ENCODE assay signal across 14 cellular contexts in the genomic region with DNA sequence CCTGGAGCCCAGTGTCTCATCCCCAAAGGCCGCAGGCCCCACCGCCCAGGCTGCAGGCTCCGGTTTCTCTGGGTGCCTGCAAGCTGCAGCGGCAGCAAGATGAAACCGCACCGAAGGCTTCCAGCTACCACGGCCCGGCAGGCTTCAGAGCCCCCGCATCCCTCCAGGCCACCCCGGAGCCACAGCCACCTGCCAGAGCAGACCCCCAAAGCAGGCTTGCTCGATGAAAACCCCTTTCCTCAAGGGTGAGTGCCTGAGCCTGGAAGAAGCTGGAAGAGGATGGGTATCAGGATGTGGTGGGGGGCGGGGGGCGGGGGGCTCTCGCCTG. TPM values are rescaled to one million over a fixed set of nuclear protein-coding genes. Genes with fewer than 3 reads are reported as not detected.
DNase-seq lines count a peak whose midpoint lies in the region; ATAC-seq and TF ChIP-seq lines count a peak whose summit lies in the region.
"Had no signal": no experiment of that assay in that cellular context is flagged by ENCODE, and none has a peak within 500 bp of the region (broad histone marks: within the 10 kb centered on the region; RNA-seq: fewer than 3 reads in every experiment).

No MANE protein-coding gene starts in this region.

- WGBS in adrenal gland, 4 donors, result 79 to 86% (median 84%) methylated on average over 3 to 14 of the region's 14 CpGs

- BruUV-seq in A673 (replicated peaks; lab: Mats Ljungman, UMichigan), result no TSS peak

- H3K4me3 ChIP-seq in A673 (ENCODE audit: low read depth, low read length, poor library complexity, severe bottlenecking) (no peak overlapping the region), adrenal gland (no peak overlapping the region)

- H3K4me1 ChIP-seq in A673 (ENCODE audit: insufficient read depth, low read length, poor library complexity, severe bottlenecking), result peaks cover 40% of the 10 kb centered on the region
- H3K4me1 ChIP-seq in adrenal gland (replicated peaks in 1 of 2), result no peaks in the 10 kb centered on the region

- H3K27ac ChIP-seq in A673 (ENCODE audit: low read depth, low read length, poor library complexity, severe bottlenecking) (peak overlapping the region; percentile 47), adrenal gland (no peak overlapping the region)

- H3K36me3 ChIP-seq in A673 (ENCODE audit: insufficient read depth, low read length, poor library complexity, severe bottlenecking) (no peaks in the 10 kb centered on the region), adrenal gland (replicated peaks in 1 of 2) (no peaks in the 10 kb centered on the region)

- H3K27me3 ChIP-seq in A673 (replicated peaks; ENCODE audit: insufficient read depth, low read depth, low read length, poor library complexity), result no peaks in the 10 kb centered on the region
- H3K27me3 ChIP-seq in adrenal gland, result no peaks in the 10 kb centered on the region

- POLR2A ChIA-PET in A673 (lab: Charles Lee; ENCODE audit: low non-redundant PET), result no interaction called here

- DNase-seq in A673 (ENCODE audit: low spot score) (no peak), D341Med (ENCODE audit: low spot score) (peak; percentile 39), adrenal gland (peak in 4 of 7 donors; percentile 3 to 13 (median 8)), mesenteric fat pad (ENCODE audit: low spot score) (peak; percentile 72), MV-4-11 (lab: John Stamatoyannopoulos, UW) (no peak)
- DNase-seq: activated CD4-positive, alpha-beta T cell treated with anti-CD3 and anti-CD28 coated beads, Interleukin-2, amount 50 U/mL, for 1 hour; activated gamma-delta T cell treated with Interleukin-2 at 50 U/mL for 16 hours; effector memory CD8-positive, alpha-beta T cell; NCI-H82; occipital lobe; RPMI8226 had no signal

- TF ChIP-seq POLR2A in adrenal gland (IDR thresholded peaks at IDR 0.05), result no peak

- H3K9me3 ChIP-seq in A673 (ENCODE audit: low read depth, low read length, poor library complexity, severe bottlenecking), result no peaks in the 10 kb centered on the region
- no peaks in the 10 kb centered on the region for H3K9me3 ChIP-seq in adrenal gland (replicated peaks in 1 of 3)

- no peak for ATAC-seq in HG03469 (IDR thresholded peaks at IDR 0.05; ENCODE audit: unreplicated experiment)
- ATAC-seq in GM21390 (IDR thresholded peaks at IDR 0.05; ENCODE audit: unreplicated experiment), result no peak
- no peak for ATAC-seq in GM18870 (IDR thresholded peaks at IDR 0.05; ENCODE audit: unreplicated experiment)
- ATAC-seq: effector memory CD8-positive, alpha-beta T cell had no signal

- CTCF ChIA-PET in A673 (lab: Charles Lee), result no interaction called here

- intact Hi-C loops in A673 (cut with micrococcal nuclease; ENCODE audit: unreplicated experiment) (no loop called here), adrenal gland (cut with DNase I) (no loop called here)

- TF ChIP-seq CTCF in A673 (conservative IDR thresholded peaks at IDR 0.05; ENCODE audit: low read depth, low read length) (no peak), adrenal gland (IDR thresholded peaks at IDR 0.05) (no peak)

RNA-seq across cellular contexts. Expression of gene GNB1L, which starts 24.5 kb away (rescaled TPM):
- total RNA-seq in A673 (2021), result 17.8 and 17.9 TPM in 2 replicates
- 1 to 10 TPM in 7 of 8 donors, under 1 TPM in 1; 0.26 to 6.6 (median 3.7) TPM for total RNA-seq in adrenal gland
- 1 to 10 TPM in 2 of 3 donors, not detected in 1; 4.3 to 6.2 TPM for polyA plus RNA-seq in adrenal gland
- 4.2 TPM for total RNA-seq in mesenteric fat pad

RNA-seq across cellular contexts. Expression of gene RTL10, which starts 24.5 kb away (rescaled TPM):
- 22.7 and 25.6 TPM in 2 replicates for total RNA-seq in A673 (2021)
- total RNA-seq in adrenal gland, result 10 to 100 TPM in 6 of 8 donors, 1 to 10 TPM in 2; 5.5 to 17.3 (median 11.7) TPM
- polyA plus RNA-seq in adrenal gland, result 10 to 100 TPM in 1 of 3 donors, 1 to 10 TPM in 2; 5.8 to 14.1 (median 7.9) TPM
- 8.4 TPM for total RNA-seq in mesenteric fat pad

Comparison
In these comparisons a context has a peak if more than half of its experiments do, and no peak if none do; other contexts are left out.
1. DNase-seq: peak in D341Med (single experiment), adrenal gland (4 of 7) and mesenteric fat pad (single experiment); none in A673 (single experiment) and MV-4-11 (single experiment).